In the genomic region with DNA sequence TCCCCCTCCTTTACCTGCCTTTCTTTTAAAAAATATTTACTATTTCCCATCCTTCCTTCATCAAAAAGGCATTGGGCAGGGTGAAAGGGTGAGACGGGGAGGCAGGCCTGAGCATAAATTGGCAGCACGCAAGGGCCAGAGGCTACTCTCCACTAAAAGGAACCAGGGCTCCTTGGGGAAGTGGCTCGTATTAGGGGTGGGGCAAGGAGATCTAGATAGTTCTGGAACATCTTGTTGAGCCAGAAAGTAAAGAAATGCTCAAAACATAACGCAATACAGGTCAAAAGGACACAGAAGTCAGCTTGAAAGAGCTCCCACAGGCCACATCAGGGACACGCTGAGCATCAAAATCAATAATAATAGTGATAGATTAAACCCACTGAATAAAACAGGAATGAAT, we compare ENCODE assay signal across 21 cellular contexts.
"Had no signal": no experiment of that assay in that cellular context is flagged by ENCODE, and none has a peak within 500 bp of the region (broad histone marks: within the 10 kb centered on the region; RNA-seq: fewer than 3 reads in every experiment).

No MANE protein-coding gene starts in this region.

- H3K27me3 ChIP-seq: adrenal gland, esophagus squamous epithelium, heart right ventricle, neural progenitor cell, suprapubic skin, vagina had no signal

- H3K4me1 ChIP-seq: prostate gland had no signal

- H3K4me2 ChIP-seq: neural progenitor cell had no signal

- H3K4me3 ChIP-seq: adrenal gland, esophagus squamous epithelium, heart right ventricle, neural progenitor cell, prostate gland, suprapubic skin, vagina had no signal

- H2AFZ ChIP-seq: neural progenitor cell had no signal

- ATAC-seq: activated CD4-positive, alpha-beta T cell treated with anti-CD3 and anti-CD28 coated beads for 36 hours; activated T-helper 17 cell treated with anti-CD3 and anti-CD28 coated beads, Interleukin-2, amount 50 U/mL, for 72 hours; effector memory CD8-positive, alpha-beta T cell; heart right ventricle; left colon; naive thymus-derived CD8-positive, alpha-beta T cell; WTC11 had no signal

- H3K36me3 ChIP-seq: adrenal gland, esophagus squamous epithelium, neural progenitor cell, prostate gland, suprapubic skin, vagina had no signal

- DNase-seq: activated CD4-positive, alpha-beta T cell treated with anti-CD3 and anti-CD28 coated beads for 36 hours; activated CD4-positive, alpha-beta T cell treated with anti-CD3 and anti-CD28 coated beads, Interleukin-2, amount 50 U/mL, for 4 hours; activated CD8-positive, alpha-beta memory T cell treated with anti-CD3 and anti-CD28 coated beads for 24 hours; activated CD8-positive, alpha-beta memory T cell treated with anti-CD3 and anti-CD28 coated beads, Interleukin-2, amount 50 U/mL, for 4 hours; activated naive CD4-positive, alpha-beta T cell; activated T-cell treated with anti-CD3 and anti-CD28 coated beads, Interleukin-2, amount 50 U/mL, for 24 hours; adrenal gland; effector memory CD8-positive, alpha-beta T cell; esophagus squamous epithelium; heart right ventricle; left colon; naive thymus-derived CD8-positive, alpha-beta T cell; stimulated activated CD4-positive, alpha-beta T cell treated with anti-CD3 and anti-CD28 coated beads, Interleukin-4, amount 100 ng/mL, for 24 hours; T-helper 1 cell; trophoblast cell had no signal

- H3K27ac ChIP-seq: adrenal gland, esophagus squamous epithelium, heart right ventricle, neural progenitor cell, prostate gland, suprapubic skin, vagina had no signal

- H3K9me3 ChIP-seq: adrenal gland, esophagus squamous epithelium, heart right ventricle, prostate gland, suprapubic skin, vagina had no signal
